13 cellular contexts compared by ENCODE assay signal in genomic region chr10:119284679-119285096, GRCh38.
A peak's percentile ranks its signal among the peaks of the same experiment; 100 is the strongest.
DNase-seq lines count a peak whose midpoint lies in the region; ATAC-seq and TF ChIP-seq lines count a peak whose summit lies in the region.
"Had no signal": no experiment of that assay in that cellular context is flagged by ENCODE, and none has a peak within 500 bp of the region (broad histone marks: within the 10 kb centered on the region; RNA-seq: fewer than 3 reads in every experiment).

No MANE protein-coding gene starts in this region.

- in situ Hi-C loops in transverse colon (cut with MboI; ENCODE audit: low pct_ligation_motif_present in 1 of 4, low pct_unique_long_range_greater_than_20kb in 1 of 4, low sequenced_read_pairs in 3 of 4), result no loop called here

- no peaks in the 10 kb centered on the region for H3K9me3 Mint-ChIP-seq in activated T-cell treated with anti-CD3 and anti-CD28 coated beads, Interleukin-2, amount 50 U/mL, for 72 hours
- no peaks in the 10 kb centered on the region for H3K9me3 Mint-ChIP-seq in chondrocyte (ENCODE audit: low read depth)
- no peaks in the 10 kb centered on the region for H3K9me3 Mint-ChIP-seq in natural killer cell treated with Interleukin-12 subunit alpha and Interleukin-12 subunit beta and Interleukin-15 and Interleukin-18, amount 100 ng/mL, for 72 hours

- WGBS in transverse colon (ENCODE audit: low coverage in 1 of 2), 2 donors, result 84% methylated on average over 7 of the region's 7 CpGs; no CpG with 5 or more reads in 1 of the 2 donors

- ATAC-seq in activated T-cell treated with anti-CD3 and anti-CD28 coated beads, Interleukin-2, amount 50 U/mL, for 72 hours (replicated peaks in 1 of 2), result no peak
- no peak for ATAC-seq in natural killer cell treated with Interleukin-12 subunit alpha and Interleukin-12 subunit beta and Interleukin-15 and Interleukin-18, amount 100 ng/mL, for 72 hours

- no peaks in the 10 kb centered on the region for H3K27me3 ChIP-seq in transverse colon

- TF ChIP-seq POLR2A in transverse colon (IDR thresholded peaks at IDR 0.05), result no peak

- no peaks in the 10 kb centered on the region for H3K36me3 ChIP-seq in transverse colon

- peaks cover 79% of the 10 kb centered on the region for H3K4me1 Mint-ChIP-seq in activated T-cell treated with anti-CD3 and anti-CD28 coated beads, Interleukin-2, amount 50 U/mL, for 72 hours (ENCODE audit: low read depth)
- H3K4me1 Mint-ChIP-seq in chondrocyte (ENCODE audit: low read depth), result peaks cover 52% of the 10 kb centered on the region
- peaks cover 52% of the 10 kb centered on the region in 2 donors for H3K4me1 Mint-ChIP-seq in natural killer cell treated with Interleukin-12 subunit alpha and Interleukin-12 subunit beta and Interleukin-15 and Interleukin-18, amount 100 ng/mL, for 72 hours (ENCODE audit: low read depth in 2 of 2)

- TF ChIP-seq CTCF in chondrocyte (IDR thresholded peaks at IDR 0.05) (no peak), transverse colon (IDR thresholded peaks at IDR 0.05) (no peak)

- H3K9me3 ChIP-seq in transverse colon, result no peaks in the 10 kb centered on the region

- TF ChIP-seq EP300 in transverse colon (IDR thresholded peaks at IDR 0.05; ENCODE audit: low read depth), result no peak

- no peak overlapping the region for H3K27ac Mint-ChIP-seq in activated T-cell treated with anti-CD3 and anti-CD28 coated beads, Interleukin-2, amount 50 U/mL, for 72 hours
- H3K27ac Mint-ChIP-seq in chondrocyte (ENCODE audit: unreplicated experiment), result no peak overlapping the region
- peak overlapping the region; percentile 62 to 91 for H3K27ac Mint-ChIP-seq in natural killer cell treated with Interleukin-12 subunit alpha and Interleukin-12 subunit beta and Interleukin-15 and Interleukin-18, amount 100 ng/mL, for 72 hours

- intact Hi-C loops in transverse colon (cut with DNase I; ENCODE audit: low total_unique reads), result no loop called here

- H3K27me3 Mint-ChIP-seq in activated T-cell treated with anti-CD3 and anti-CD28 coated beads, Interleukin-2, amount 50 U/mL, for 72 hours (ENCODE audit: low read depth), result no peaks in the 10 kb centered on the region
- H3K27me3 Mint-ChIP-seq in chondrocyte (ENCODE audit: low read depth), result no peaks in the 10 kb centered on the region
- H3K27me3 Mint-ChIP-seq in natural killer cell treated with Interleukin-12 subunit alpha and Interleukin-12 subunit beta and Interleukin-15 and Interleukin-18, amount 100 ng/mL, for 72 hours, result no peaks in the 10 kb centered on the region

- H3K36me3 Mint-ChIP-seq in activated T-cell treated with anti-CD3 and anti-CD28 coated beads, Interleukin-2, amount 50 U/mL, for 72 hours (ENCODE audit: insufficient read depth in 2 of 2), result no peaks in the 10 kb centered on the region
- no peaks in the 10 kb centered on the region for H3K36me3 Mint-ChIP-seq in chondrocyte (ENCODE audit: low read depth)
- no peaks in the 10 kb centered on the region for H3K36me3 Mint-ChIP-seq in natural killer cell treated with Interleukin-12 subunit alpha and Interleukin-12 subunit beta and Interleukin-15 and Interleukin-18, amount 100 ng/mL, for 72 hours

- DNase-seq in activated T-cell treated with anti-CD3 and anti-CD28 coated beads, Interleukin-2, amount 50 U/mL, for 72 hours, result no peak
- DNase-seq in activated T-cell treated with anti-CD3 and anti-CD28 coated beads for 4 hours (no peak), chondrocyte (ENCODE audit: low spot score) (peak; percentile 75), transverse colon (no peak), ureter (ENCODE audit: low spot score) (no peak), NOMO-1 treated with DMSO at 0.1 percent for 48 hours (lab: John Stamatoyannopoulos, UW; ENCODE audit: unreplicated experiment) (no peak), NAMALWA (ENCODE audit: low spot score) (no peak)
- DNase-seq in natural killer cell treated with Interleukin-12 subunit alpha and Interleukin-12 subunit beta and Interleukin-15 and Interleukin-18, amount 100 ng/mL, for 72 hours (ENCODE audit: low spot score), result no peak
- DNase-seq: EL, KG1, kidney, NCI-H2107 had no signal

- H3K4me1 ChIP-seq in transverse colon, result peaks cover 42 to 60% (median 46%) of the 10 kb centered on the region in 4 donors

- H3K4me3 ChIP-seq in transverse colon, result no peak overlapping the region

- H3K4me3 Mint-ChIP-seq in activated T-cell treated with anti-CD3 and anti-CD28 coated beads, Interleukin-2, amount 50 U/mL, for 72 hours, result peak overlapping the region; percentile 69 to 77
- no peak overlapping the region for H3K4me3 Mint-ChIP-seq in chondrocyte (ENCODE audit: unreplicated experiment)
- peak overlapping the region; percentile 69 for H3K4me3 Mint-ChIP-seq in natural killer cell treated with Interleukin-12 subunit alpha and Interleukin-12 subunit beta and Interleukin-15 and Interleukin-18, amount 100 ng/mL, for 72 hours

- H3K27ac ChIP-seq in transverse colon, result peak overlapping the region; percentile 27 to 46 (median 39)
- H3K27ac ChIP-seq: parathyroid adenoma had no signal

Comparison
In these comparisons a context has a peak if more than half of its experiments do, and no peak if none do; other contexts are left out.
1. H3K27ac Mint-ChIP-seq: peak in natural killer cell treated with Interleukin-12 subunit alpha and Interleukin-12 subunit beta and Interleukin-15 and Interleukin-18, amount 100 ng/mL, for 72 hours (2 of 2); none in activated T-cell treated with anti-CD3 and anti-CD28 coated beads, Interleukin-2, amount 50 U/mL, for 72 hours (single experiment) and chondrocyte (single experiment).